ENCODE assay signal across 2 cellular contexts in the genomic region with DNA sequence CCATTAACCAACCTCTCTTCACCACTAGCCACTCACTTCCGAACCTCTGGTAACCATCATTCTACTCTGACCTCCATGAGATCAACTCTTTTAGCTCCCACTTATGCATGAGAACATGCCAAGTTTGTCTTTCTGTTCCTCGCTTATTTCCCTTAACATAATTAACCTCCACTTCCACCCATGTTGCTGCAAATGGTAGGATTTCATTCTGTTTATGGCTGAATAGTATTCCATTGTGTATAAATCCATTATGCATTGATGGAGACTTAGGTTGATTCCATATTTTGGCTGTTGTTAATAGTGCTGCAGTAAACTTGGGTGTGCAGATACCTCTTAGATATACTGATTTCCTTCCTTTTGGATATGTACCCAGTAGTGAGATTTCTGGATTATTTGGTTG.
TF ChIP-seq lines count a peak whose summit lies in the region.

No MANE protein-coding gene starts in this region.

TF ChIP-seq in A549, 52 proteins besides CTCF, POLR2A, EP300 and RAD21 (continued from another document):
- TF ChIP-seq HMGXB4 (CRISPR knock-in tag; IDR thresholded peaks at IDR 0.05; ENCODE audit: borderline replicate concordance) (no peak), PBX3 (IDR thresholded peaks at IDR 0.05) (no peak), ZC3H11A (IDR thresholded peaks at IDR 0.05) (no peak), FOSL2 (IDR thresholded peaks at IDR 0.05) (no peak), FOSL2 (CRISPR knock-in tag; IDR thresholded peaks at IDR 0.05) (no peak), JUNB (IDR thresholded peaks at IDR 0.05) (no peak), BHLHE40 (IDR thresholded peaks at IDR 0.05; ENCODE audit: low read depth, low read length) (no peak), NR3C1 (IDR thresholded peaks at IDR 0.05) (no peak), TFCP2L1 (CRISPR knock-in tag; IDR thresholded peaks at IDR 0.05) (no peak), KDM1A (IDR thresholded peaks at IDR 0.05; ENCODE audit: low read depth) (no peak), E2F6 (IDR thresholded peaks at IDR 0.05; ENCODE audit: borderline replicate concordance, low read depth) (no peak), ZFP36 (IDR thresholded peaks at IDR 0.05; ENCODE audit: borderline replicate concordance, partially characterized antibody) (no peak)
- TF ChIP-seq, protein P1, sequence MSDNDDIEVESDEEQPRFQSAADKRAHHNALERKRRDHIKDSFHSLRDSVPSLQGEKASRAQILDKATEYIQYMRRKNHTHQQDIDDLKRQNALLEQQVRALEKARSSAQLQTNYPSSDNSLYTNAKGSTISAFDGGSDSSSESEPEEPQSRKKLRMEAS (IDR thresholded peaks at IDR 0.05) = no peak

TF ChIP-seq in HEK293, 187 proteins besides CTCF, POLR2A, EP300 and RAD21 (continued from another document):
- TF ChIP-seq, protein P2, sequence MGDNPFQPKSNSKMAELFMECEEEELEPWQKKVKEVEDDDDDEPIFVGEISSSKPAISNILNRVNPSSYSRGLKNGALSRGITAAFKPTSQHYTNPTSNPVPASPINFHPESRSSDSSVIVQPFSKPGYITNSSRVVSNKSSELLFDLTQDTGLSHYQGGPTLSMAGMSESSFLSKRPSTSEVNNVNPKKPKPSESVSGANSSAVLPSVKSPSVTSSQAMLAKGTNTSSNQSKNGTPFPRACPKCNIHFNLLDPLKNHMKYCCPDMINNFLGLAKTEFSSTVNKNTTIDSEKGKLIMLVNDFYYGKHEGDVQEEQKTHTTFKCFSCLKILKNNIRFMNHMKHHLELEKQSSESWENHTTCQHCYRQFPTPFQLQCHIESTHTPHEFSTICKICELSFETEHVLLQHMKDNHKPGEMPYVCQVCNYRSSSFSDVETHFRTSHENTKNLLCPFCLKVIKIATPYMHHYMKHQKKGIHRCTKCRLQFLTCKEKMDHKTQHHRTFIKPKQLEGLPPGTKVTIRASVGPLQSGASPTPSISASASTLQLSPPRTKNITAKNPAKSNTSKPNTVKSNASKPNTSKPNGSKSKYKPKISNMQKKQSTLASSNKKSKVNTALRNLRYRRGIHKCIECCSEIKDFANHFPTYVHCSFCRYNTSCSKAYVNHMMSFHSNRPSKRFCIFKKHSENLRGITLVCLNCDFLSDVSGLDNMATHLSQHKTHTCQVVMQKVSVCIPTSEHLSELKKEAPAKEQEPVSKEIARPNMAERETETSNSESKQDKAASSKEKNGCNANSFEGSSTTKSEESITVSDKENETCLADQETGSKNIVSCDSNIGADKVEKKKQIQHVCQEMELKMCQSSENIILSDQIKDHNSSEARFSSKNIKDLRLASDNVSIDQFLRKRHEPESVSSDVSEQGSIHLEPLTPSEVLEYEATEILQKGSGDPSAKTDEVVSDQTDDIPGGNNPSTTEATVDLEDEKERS (tag by site-specific recombination; IDR thresholded peaks at IDR 0.05) = peak; percentile 84
- TF ChIP-seq ZNF146 (tag by site-specific recombination; IDR thresholded peaks at IDR 0.05) = peak; percentile 94
- TF ChIP-seq, protein P3, sequence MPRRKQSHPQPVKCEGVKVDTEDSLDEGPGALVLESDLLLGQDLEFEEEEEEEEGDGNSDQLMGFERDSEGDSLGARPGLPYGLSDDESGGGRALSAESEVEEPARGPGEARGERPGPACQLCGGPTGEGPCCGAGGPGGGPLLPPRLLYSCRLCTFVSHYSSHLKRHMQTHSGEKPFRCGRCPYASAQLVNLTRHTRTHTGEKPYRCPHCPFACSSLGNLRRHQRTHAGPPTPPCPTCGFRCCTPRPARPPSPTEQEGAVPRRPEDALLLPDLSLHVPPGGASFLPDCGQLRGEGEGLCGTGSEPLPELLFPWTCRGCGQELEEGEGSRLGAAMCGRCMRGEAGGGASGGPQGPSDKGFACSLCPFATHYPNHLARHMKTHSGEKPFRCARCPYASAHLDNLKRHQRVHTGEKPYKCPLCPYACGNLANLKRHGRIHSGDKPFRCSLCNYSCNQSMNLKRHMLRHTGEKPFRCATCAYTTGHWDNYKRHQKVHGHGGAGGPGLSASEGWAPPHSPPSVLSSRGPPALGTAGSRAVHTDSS (tag by site-specific recombination; IDR thresholded peaks at IDR 0.05) = no peak
- TF ChIP-seq MEIS1 (CRISPR knock-in tag; IDR thresholded peaks at IDR 0.05; ENCODE audit: borderline replicate concordance) = no peak
- no peak for TF ChIP-seq ZFP41 (tag by site-specific recombination; IDR thresholded peaks at IDR 0.05; ENCODE audit: borderline replicate concordance)
- TF ChIP-seq ZNF416 (tag by site-specific recombination; IDR thresholded peaks at IDR 0.05) = no peak
- TF ChIP-seq, protein P4, sequence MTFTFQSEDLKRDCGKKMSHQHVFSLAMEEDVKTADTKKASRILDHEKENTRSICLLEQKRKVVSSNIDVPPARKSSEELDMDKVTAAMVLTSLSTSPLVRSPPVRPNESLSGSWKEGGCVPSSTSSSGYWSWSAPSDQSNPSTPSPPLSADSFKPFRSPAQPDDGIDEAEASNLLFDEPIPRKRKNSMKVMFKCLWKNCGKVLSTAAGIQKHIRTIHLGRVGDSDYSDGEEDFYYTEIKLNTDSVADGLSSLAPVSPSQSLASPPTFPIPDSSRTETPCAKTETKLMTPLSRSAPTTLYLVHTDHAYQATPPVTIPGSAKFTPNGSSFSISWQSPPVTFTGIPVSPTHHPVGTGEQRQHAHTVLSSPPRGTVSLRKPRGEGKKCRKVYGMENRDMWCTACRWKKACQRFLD (tag by site-specific recombination; IDR thresholded peaks at IDR 0.05) = no peak
- no peak for TF ChIP-seq ZSCAN23 (tag by site-specific recombination; IDR thresholded peaks at IDR 0.05)
